ENCODE assay signal across 19 cellular contexts in the genomic region with DNA sequence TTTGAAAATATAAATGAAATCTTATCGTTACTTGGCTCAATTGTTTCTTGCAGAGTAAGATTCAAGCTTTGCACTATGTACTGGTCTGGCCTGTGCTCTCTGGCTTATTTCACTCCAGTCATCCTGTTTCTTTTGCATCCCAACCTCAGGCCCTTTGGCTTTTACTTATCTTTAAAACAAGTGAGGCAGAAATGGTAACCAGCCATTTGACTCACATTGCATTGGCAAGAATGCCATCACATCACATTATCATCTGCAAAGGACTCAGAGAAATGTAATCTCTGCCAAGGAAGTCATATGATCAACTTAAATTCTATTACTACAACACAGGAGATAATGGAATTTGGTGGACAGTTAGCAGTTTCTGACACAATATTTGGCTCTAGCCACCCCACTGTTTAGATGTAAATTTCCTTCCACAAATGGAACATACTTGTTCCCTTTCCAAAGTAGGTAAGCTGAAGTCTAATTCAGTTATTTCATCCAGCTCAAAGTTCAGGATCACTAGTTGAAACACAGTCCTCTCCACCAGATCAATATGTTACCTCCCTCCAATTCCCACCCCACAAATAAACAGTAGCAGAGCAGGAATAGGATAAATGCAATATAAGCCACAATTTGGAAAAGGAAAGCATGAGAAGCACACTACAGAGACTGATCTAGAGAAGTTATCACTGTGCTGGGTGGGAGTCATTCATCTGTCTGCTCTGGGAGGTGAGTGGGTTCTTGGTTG.
"Had no signal": no experiment of that assay in that cellular context is flagged by ENCODE, and none has a peak within 500 bp of the region (broad histone marks: within the 10 kb centered on the region; RNA-seq: fewer than 3 reads in every experiment).

No MANE protein-coding gene starts in this region.

- H3K36me3 Mint-ChIP-seq: activated CD4-positive, alpha-beta memory T cell treated with anti-CD3 and anti-CD28 coated beads for 36 hours; activated naive CD8-positive, alpha-beta T cell; stimulated activated memory B cell treated with anti-CD40 and anti-IgM and Interleukin-4, amounts not matched to agents 10 μg/mL and 1 μg/mL and 100 μg/mL, for 72 hours; T-cell had no signal

- H3K4me1 ChIP-seq: spleen, testis, upper lobe of right lung had no signal

- ATAC-seq: effector memory CD8-positive, alpha-beta T cell; pancreas; stimulated activated memory B cell treated with anti-CD40 and anti-IgM and Interleukin-4, amounts not matched to agents 10 μg/mL and 1 μg/mL and 100 μg/mL, for 72 hours; T-cell; upper lobe of right lung had no signal

- H3K27ac ChIP-seq: cardiac muscle cell, esophagus squamous epithelium, pancreas, spleen, testis, upper lobe of right lung had no signal

- H3K36me3 ChIP-seq: cardiac muscle cell, esophagus squamous epithelium, pancreas, spleen, upper lobe of right lung had no signal

- H3K9me3 Mint-ChIP-seq: activated B cell treated with CpG ODN at 0.5 μM for 24 hours; activated T-helper 1 cell treated with anti-CD3 and anti-CD28 coated beads, Interleukin-12 subunit alpha, Interleukin-12 subunit beta, Interleukin-2, Interleukin-4 antibody, amounts not matched to agents 30 ng/mL and 10 ng/mL and 1 ng/mL, durations not matched to agents 14 hours and 24 hours and 36 hours had no signal

- H3K27ac Mint-ChIP-seq: activated B cell treated with CpG ODN at 0.5 μM for 24 hours; activated CD4-positive, alpha-beta memory T cell treated with anti-CD3 and anti-CD28 coated beads for 36 hours; activated naive CD8-positive, alpha-beta T cell; activated T-helper 1 cell treated with anti-CD3 and anti-CD28 coated beads, Interleukin-12 subunit alpha, Interleukin-12 subunit beta, Interleukin-2, Interleukin-4 antibody, amounts not matched to agents 30 ng/mL and 10 ng/mL and 1 ng/mL, durations not matched to agents 14 hours and 24 hours and 36 hours; effector memory CD8-positive, alpha-beta T cell; stimulated activated memory B cell treated with anti-CD40 and anti-IgM and Interleukin-4, amounts not matched to agents 10 μg/mL and 1 μg/mL and 100 μg/mL, for 72 hours; T-cell had no signal

- H3K9me3 ChIP-seq: esophagus squamous epithelium, pancreas, testis, upper lobe of right lung had no signal

- DNase-seq: activated B cell treated with CpG ODN at 0.5 μM for 24 hours; activated CD4-positive, alpha-beta memory T cell treated with anti-CD3 and anti-CD28 coated beads for 36 hours; activated CD4-positive, alpha-beta T cell treated with anti-CD3 and anti-CD28 coated beads for 4 hours; activated T-cell treated with anti-CD3 and anti-CD28 coated beads for 4 hours; amniotic stem cell; effector memory CD8-positive, alpha-beta T cell; esophagus squamous epithelium; hypothalamus; islet precursor cell; pancreas; spleen; stimulated activated CD4-positive, alpha-beta T cell treated with anti-CD3 and anti-CD28 coated beads, Interleukin-4, amount 100 ng/mL, for 4 hours; T-cell; testis; upper lobe of right lung had no signal

- H3K27me3 Mint-ChIP-seq: activated B cell treated with CpG ODN at 0.5 μM for 24 hours; activated CD4-positive, alpha-beta memory T cell treated with anti-CD3 and anti-CD28 coated beads for 36 hours; activated naive CD8-positive, alpha-beta T cell; effector memory CD8-positive, alpha-beta T cell; stimulated activated memory B cell treated with anti-CD40 and anti-IgM and Interleukin-4, amounts not matched to agents 10 μg/mL and 1 μg/mL and 100 μg/mL, for 72 hours; T-cell had no signal

- H3K4me1 Mint-ChIP-seq: activated B cell treated with CpG ODN at 0.5 μM for 24 hours; stimulated activated memory B cell treated with anti-CD40 and anti-IgM and Interleukin-4, amounts not matched to agents 10 μg/mL and 1 μg/mL and 100 μg/mL, for 72 hours; T-cell had no signal

- H3K4me3 Mint-ChIP-seq: activated B cell treated with CpG ODN at 0.5 μM for 24 hours; activated CD4-positive, alpha-beta memory T cell treated with anti-CD3 and anti-CD28 coated beads for 36 hours; activated naive CD8-positive, alpha-beta T cell; activated T-helper 1 cell treated with anti-CD3 and anti-CD28 coated beads, Interleukin-12 subunit alpha, Interleukin-12 subunit beta, Interleukin-2, Interleukin-4 antibody, amounts not matched to agents 30 ng/mL and 10 ng/mL and 1 ng/mL, durations not matched to agents 14 hours and 24 hours and 36 hours; effector memory CD8-positive, alpha-beta T cell; stimulated activated memory B cell treated with anti-CD40 and anti-IgM and Interleukin-4, amounts not matched to agents 10 μg/mL and 1 μg/mL and 100 μg/mL, for 72 hours; T-cell had no signal

- H3K4me3 ChIP-seq: cardiac muscle cell, esophagus squamous epithelium, pancreas, spleen, testis, upper lobe of right lung had no signal

- H3K27me3 ChIP-seq: cardiac muscle cell, esophagus squamous epithelium, pancreas, spleen, testis, upper lobe of right lung had no signal
